In genomic region chr5:56815657-56816545, GRCh38 we compare ENCODE assay signal across 8 cellular contexts. TPM values are rescaled to one million over a fixed set of nuclear protein-coding genes. Genes with fewer than 3 reads are reported as not detected.
DNase-seq lines count a peak whose midpoint lies in the region; ATAC-seq, FAIRE-seq and TF ChIP-seq lines count a peak whose summit lies in the region.

No MANE protein-coding gene starts in this region.

- H3K4me3 ChIP-seq in GM12875 (ENCODE audit: low read depth, low read length) (peak overlapping the region; percentile 83), thymus (ENCODE audit: low read length) (peak overlapping the region; percentile 87)

- DNase-seq in H54 (ENCODE audit: insufficient read length, low spot score) (peak; percentile 38), M059J (ENCODE audit: low read depth) (peak; percentile 47), endothelial cell (ENCODE audit: low spot score) (peak; percentile 47), myocyte (ENCODE audit: low read depth) (peak; percentile 13), NCI-H510A treated with DMSO at 0.1 percent for 48 hours (lab: John Stamatoyannopoulos, UW) (no peak)
- peak; percentile 62 for DNase-seq in activated CD8-positive, alpha-beta T cell treated with anti-CD3 and anti-CD28 coated beads, Interleukin-2, amount 10 ng/mL, durations not matched to agents 7 days and 5 days

- TF ChIP-seq POLR2A in H54 (IDR thresholded peaks at IDR 0.05; ENCODE audit: low read depth, low read length): no peak

- peaks cover 15% of the 10 kb centered on the region for H3K36me3 Mint-ChIP-seq in activated CD8-positive, alpha-beta T cell treated with anti-CD3 and anti-CD28 coated beads, Interleukin-2, amount 10 ng/mL, durations not matched to agents 7 days and 5 days (ENCODE audit: low read depth)
- H3K36me3 Mint-ChIP-seq in endothelial cell (ENCODE audit: low read depth, unreplicated experiment): peaks cover 3% of the 10 kb centered on the region

- no peaks in the 10 kb centered on the region for H3K9me3 Mint-ChIP-seq in activated CD8-positive, alpha-beta T cell treated with anti-CD3 and anti-CD28 coated beads, Interleukin-2, amount 10 ng/mL, durations not matched to agents 7 days and 5 days (ENCODE audit: insufficient read depth)
- H3K9me3 Mint-ChIP-seq in endothelial cell (ENCODE audit: unreplicated experiment): no peaks in the 10 kb centered on the region

- peak overlapping the region; percentile 96 for H3K27ac Mint-ChIP-seq in activated CD8-positive, alpha-beta T cell treated with anti-CD3 and anti-CD28 coated beads, Interleukin-2, amount 10 ng/mL, durations not matched to agents 7 days and 5 days
- H3K27ac Mint-ChIP-seq in endothelial cell (ENCODE audit: unreplicated experiment): no peak overlapping the region

- H3K4me1 ChIP-seq in thymus (ENCODE audit: control insufficient read depth, insufficient read depth, low read length): peaks cover 2% of the 10 kb centered on the region

- WGBS in thymus: under 1% methylated on average over 116 of the region's 116 CpGs

- H3K27me3 ChIP-seq in thymus (ENCODE audit: control insufficient read depth, insufficient read depth): no peaks in the 10 kb centered on the region

- no peak for TF ChIP-seq CTCF in GM12875 (IDR thresholded peaks at IDR 0.05; ENCODE audit: borderline replicate concordance, insufficient read depth, low read depth, low read length)
- TF ChIP-seq CTCF in endothelial cell (IDR thresholded peaks at IDR 0.05; ENCODE audit: unreplicated experiment): no peak

- peaks cover 17% of the 10 kb centered on the region for H3K27me3 Mint-ChIP-seq in activated CD8-positive, alpha-beta T cell treated with anti-CD3 and anti-CD28 coated beads, Interleukin-2, amount 10 ng/mL, durations not matched to agents 7 days and 5 days (ENCODE audit: low read depth)
- peaks cover 7% of the 10 kb centered on the region for H3K27me3 Mint-ChIP-seq in endothelial cell (ENCODE audit: unreplicated experiment)

- peak; percentile 37 for ATAC-seq in activated CD8-positive, alpha-beta T cell treated with anti-CD3 and anti-CD28 coated beads, Interleukin-2, amount 10 ng/mL, durations not matched to agents 7 days and 5 days

- H3K4me3 Mint-ChIP-seq in activated CD8-positive, alpha-beta T cell treated with anti-CD3 and anti-CD28 coated beads, Interleukin-2, amount 10 ng/mL, durations not matched to agents 7 days and 5 days: peak overlapping the region; percentile 87
- H3K4me3 Mint-ChIP-seq in endothelial cell (ENCODE audit: unreplicated experiment): peak overlapping the region; percentile 95

- FAIRE-seq in H54 (lab: Jason Lieb, UNC): no peak

- H3K36me3 ChIP-seq in thymus (ENCODE audit: control insufficient read depth, insufficient read depth): no peaks in the 10 kb centered on the region

- CTCF ChIA-PET in activated CD8-positive, alpha-beta T cell treated with anti-CD3 and anti-CD28 coated beads, Interleukin-2, amount 10 ng/mL, durations not matched to agents 7 days and 5 days (lab: Charles Lee): no interaction called here

- POLR2A ChIA-PET in activated CD8-positive, alpha-beta T cell treated with anti-CD3 and anti-CD28 coated beads, Interleukin-2, amount 10 ng/mL, durations not matched to agents 7 days and 5 days (lab: Charles Lee): interaction anchor here (0.9 to 1.1 kb wide), 3 partner anchors 36 to 487 kb away, joined by 3 to 4 read pairs (median 3); no protein-coding TSS in a partner anchor

- H3K4me1 Mint-ChIP-seq in activated CD8-positive, alpha-beta T cell treated with anti-CD3 and anti-CD28 coated beads, Interleukin-2, amount 10 ng/mL, durations not matched to agents 7 days and 5 days (ENCODE audit: low read depth): peaks cover 41% of the 10 kb centered on the region
- peaks cover 42% of the 10 kb centered on the region for H3K4me1 Mint-ChIP-seq in endothelial cell (ENCODE audit: unreplicated experiment)

- H3K9me3 ChIP-seq in thymus (ENCODE audit: control insufficient read depth): no peaks in the 10 kb centered on the region

- peak overlapping the region; percentile 94 for H3K27ac ChIP-seq in thymus (ENCODE audit: low read depth)

RNA-seq across cellular contexts. Expression of gene MAP3K1, which starts 0.6 kb away (rescaled TPM):
- total RNA-seq in M059J (2014; rRNA removed; shearing (Covaris generic)): 10.2 and 15.4 TPM in 2 replicates
- 10 to 100 TPM; 24.1 to 25.1 TPM for total RNA-seq in activated CD8-positive, alpha-beta T cell treated with anti-CD3 and anti-CD28 coated beads, Interleukin-2, amount 10 ng/mL, durations not matched to agents 7 days and 5 days
- total RNA-seq in endothelial cell (ENCODE audit: unreplicated experiment) (27.5 TPM), myocyte (2.2 and 4.0 TPM in 2 replicates)
- polyA plus RNA-seq in myocyte (2012): 0.69 TPM
- polyA plus RNA-seq in thymus: 18.6 TPM
